19 cellular contexts compared by ENCODE assay signal in genomic region chr7:84568786-84569185, GRCh38.
DNase-seq lines count a peak whose midpoint lies in the region; TF ChIP-seq lines count a peak whose summit lies in the region.
"Had no signal": no experiment of that assay in that cellular context is flagged by ENCODE, and none has a peak within 500 bp of the region (broad histone marks: within the 10 kb centered on the region; RNA-seq: fewer than 3 reads in every experiment).

No MANE protein-coding gene starts in this region.

- no peaks in the 10 kb centered on the region for H3K79me2 ChIP-seq in mammary epithelial cell (ENCODE audit: insufficient read depth, low read length)

- H4K8ac ChIP-seq in mesenchymal stem cell (ENCODE audit: low read length): no peak overlapping the region

- no peaks in the 10 kb centered on the region for H3K79me1 ChIP-seq in mesenchymal stem cell (replicated peaks; ENCODE audit: low read length, poor library complexity, severe bottlenecking)

- H3K4me1 ChIP-seq in mammary epithelial cell (ENCODE audit: insufficient read depth, low read length): no peaks in the 10 kb centered on the region
- H3K4me1 ChIP-seq in breast epithelium: no peaks in the 10 kb centered on the region
- no peaks in the 10 kb centered on the region for H3K4me1 ChIP-seq in mesenchymal stem cell (ENCODE audit: control insufficient read depth, insufficient read depth, low read depth, low read length)
- H3K4me1 ChIP-seq in sigmoid colon: no peaks in the 10 kb centered on the region
- H3K4me1 ChIP-seq: SJSA1 had no signal

- WGBS in mammary epithelial cell (ENCODE audit: low coverage, missing lambda C conversion rate): 52% methylated on average over 3 of the region's 3 CpGs
- 93% methylated on average over 2 of the region's 3 CpGs for WGBS in mesenchymal stem cell
- WGBS in sigmoid colon, 2 donors: 89 to 91% methylated on average over 3 of the region's 3 CpGs

- intact Hi-C loops in mammary epithelial cell (cut with micrococcal nuclease): no loop called here
- intact Hi-C loops in breast epithelium (cut with DNase I; ENCODE audit: low total_unique reads): no loop called here
- intact Hi-C loops in sigmoid colon (cut with DNase I): no loop called here

- H4K20me1 ChIP-seq in mammary epithelial cell (ENCODE audit: insufficient read depth, low read length): no peaks in the 10 kb centered on the region

- no TSS peak for BruUV-seq in mammary epithelial cell (replicated peaks; lab: Mats Ljungman, UMichigan)

- H2AFZ ChIP-seq in mammary epithelial cell (ENCODE audit: low read depth, low read length) (peak overlapping the region; percentile 76), mesenchymal stem cell (ENCODE audit: low read depth, low read length) (no peak overlapping the region)

- H3K4me2 ChIP-seq in mammary epithelial cell (ENCODE audit: insufficient read depth, low read depth, low read length) (no peak overlapping the region), mesenchymal stem cell (ENCODE audit: low read length, poor library complexity, severe bottlenecking) (no peak overlapping the region)

- no peak for TF ChIP-seq POLR2A in breast epithelium (IDR thresholded peaks at IDR 0.05)
- TF ChIP-seq POLR2A in sigmoid colon (IDR thresholded peaks at IDR 0.05): no peak
- TF ChIP-seq POLR2A in erythroblast (IDR thresholded peaks at IDR 0.05; ENCODE audit: low read length): no peak

- TF ChIP-seq EP300 in sigmoid colon (IDR thresholded peaks at IDR 0.05): no peak

- H3K23ac ChIP-seq in mesenchymal stem cell (ENCODE audit: low read length in 2 of 2): no peak overlapping the region

- in situ Hi-C loops in mammary epithelial cell (cut with MboI; ENCODE audit: low sequenced_read_pairs in 2 of 2): no loop called here

- TF ChIP-seq CTCF in mammary epithelial cell (conservative IDR thresholded peaks at IDR 0.05 in 1 of 2, IDR thresholded peaks at IDR 0.05 in 1 of 2; ENCODE audit: extremely low read depth in 1 of 2, insufficient read depth in 1 of 2, low read depth in 1 of 2, low read length in 2 of 2) (no peak), breast epithelium (IDR thresholded peaks at IDR 0.05) (no peak), sigmoid colon (IDR thresholded peaks at IDR 0.05) (no peak)

- no peak overlapping the region for H2BK5ac ChIP-seq in mesenchymal stem cell (ENCODE audit: low read depth, low read length, poor library complexity, severe bottlenecking)

- no peaks in the 10 kb centered on the region for H3K9me3 ChIP-seq in mammary epithelial cell (replicated peaks; ENCODE audit: insufficient read depth, low read length)
- H3K9me3 ChIP-seq in breast epithelium: no peaks in the 10 kb centered on the region
- no peaks in the 10 kb centered on the region for H3K9me3 ChIP-seq in mesenchymal stem cell (ENCODE audit: control insufficient read depth, low read length)
- H3K9me3 ChIP-seq in sigmoid colon: peaks cover 0 to 3% (median 0%) of the 10 kb centered on the region in 4 donors
- H3K9me3 ChIP-seq: SJSA1 had no signal

- no peak overlapping the region for H3K14ac ChIP-seq in mesenchymal stem cell (ENCODE audit: low read length in 2 of 2)

- H3K27me3 ChIP-seq in mammary epithelial cell (ENCODE audit: insufficient read depth, low read length) (no peaks in the 10 kb centered on the region), breast epithelium (no peaks in the 10 kb centered on the region), mesenchymal stem cell (ENCODE audit: control insufficient read depth in 1 of 2, insufficient read depth in 1 of 2, low read length in 2 of 2) (no peaks in the 10 kb centered on the region), sigmoid colon (no peaks in the 10 kb centered on the region)
- H3K27me3 ChIP-seq: SJSA1 had no signal

- dilution Hi-C loops in mammary epithelial cell (cut with HindIII; ENCODE audit: low sequenced_read_pairs): no loop called here

- H3K18ac ChIP-seq in mesenchymal stem cell (ENCODE audit: low read depth in 1 of 2, low read length in 2 of 2): no peak overlapping the region

- H2BK12ac ChIP-seq in mesenchymal stem cell (ENCODE audit: low read length in 2 of 2): no peak overlapping the region

- H3K27ac ChIP-seq in mammary epithelial cell (ENCODE audit: insufficient read depth, low read depth, low read length): no peak overlapping the region
- peak overlapping the region in 1 of 2 donors; percentile 5 for H3K27ac ChIP-seq in breast epithelium
- H3K27ac ChIP-seq in mesenchymal stem cell (ENCODE audit: low read length, poor library complexity, severe bottlenecking): no peak overlapping the region
- H3K27ac ChIP-seq in sigmoid colon: no peak overlapping the region
- H3K27ac ChIP-seq: 22Rv1, SJSA1 had no signal

- H3K36me3 ChIP-seq in mammary epithelial cell (ENCODE audit: insufficient read depth, low read length) (no peaks in the 10 kb centered on the region), breast epithelium (no peaks in the 10 kb centered on the region), mesenchymal stem cell (ENCODE audit: control insufficient read depth in 1 of 2, insufficient read depth in 2 of 2, low read depth in 1 of 2, low read length in 2 of 2) (no peaks in the 10 kb centered on the region), sigmoid colon (no peaks in the 10 kb centered on the region)
- H3K36me3 ChIP-seq: SJSA1 had no signal

- H3K9ac ChIP-seq in mammary epithelial cell (ENCODE audit: insufficient read depth, low read length) (no peak overlapping the region), mesenchymal stem cell (ENCODE audit: low read length) (peak overlapping the region; percentile 55)

- CTCF ChIA-PET in mammary epithelial cell (lab: Charles Lee; ENCODE audit: low non-redundant PET): no interaction called here

- H2BK15ac ChIP-seq in mesenchymal stem cell (ENCODE audit: low read depth, poor library complexity, severe bottlenecking): no peak overlapping the region

- no peak overlapping the region for H2BK120ac ChIP-seq in mesenchymal stem cell (ENCODE audit: low read depth, low read length)

- H4K91ac ChIP-seq in mesenchymal stem cell (ENCODE audit: low read length): no peak overlapping the region

- DNase-seq in mammary epithelial cell: no peak
- DNase-seq in breast epithelium (ENCODE audit: low spot score in 2 of 2): no peak
- peak; percentile 79 for DNase-seq in SK-N-DZ (ENCODE audit: low spot score)
- DNase-seq in mesenchymal stem cell: no peak
- DNase-seq in stimulated activated naive CD4-positive, alpha-beta T cell (lab: John Stamatoyannopoulos, UW): no peak
- no peak for DNase-seq in sigmoid colon
- no peak for DNase-seq in erythroblast (lab: John Stamatoyannopoulos, UW)
- DNase-seq in activated naive CD4-positive, alpha-beta T cell treated with Interleukin-2 at 50 U/mL for 16 hours: no peak
- DNase-seq: ACHN; GDM1; NCI-H1092; NCI-H1436; NCI-H187 treated with DMSO at 0.1 percent for 48 hours; NCI-H2227 treated with DMSO at 0.1 percent for 48 hours; NCI-H510A; NK-92 treated with Interleukin-12 subunit alpha and Interleukin-12 subunit beta, amount 100 ng/mL, for 24 hours; SW 1271 had no signal

- no peak overlapping the region for H3K4ac ChIP-seq in mesenchymal stem cell (ENCODE audit: low read depth in 1 of 2, low read length in 2 of 2)

- H3K4me3 ChIP-seq in mammary epithelial cell (replicated peaks in 1 of 3; ENCODE audit: insufficient read depth in 1 of 3, low read depth in 2 of 3, low read length in 3 of 3) (no peak overlapping the region), breast epithelium (peak overlapping the region in 1 of 3 donors; percentile 12), mesenchymal stem cell (ENCODE audit: insufficient read depth in 1 of 2, low read depth in 1 of 2, low read length in 2 of 2) (no peak overlapping the region), sigmoid colon (no peak overlapping the region)
- H3K4me3 ChIP-seq: SJSA1 had no signal

- no peak overlapping the region for H2AK5ac ChIP-seq in mesenchymal stem cell (ENCODE audit: low read length, severe bottlenecking)
